In genomic region chr13:97432917-97433726, GRCh38 we compare ENCODE assay signal across 8 cellular contexts. TPM values are rescaled to one million over a fixed set of nuclear protein-coding genes. Genes with fewer than 3 reads are reported as not detected.
DNase-seq lines count a peak whose midpoint lies in the region; ATAC-seq and TF ChIP-seq lines count a peak whose summit lies in the region.

No MANE protein-coding gene starts in this region.

- H3K4me1 ChIP-seq in MM.1S (ENCODE audit: low read length) = peaks cover 26% of the 10 kb centered on the region; the same call in 1 of the 2 replicates

- peak; percentile 100 for DNase-seq in G401 (ENCODE audit: low spot score)
- peak; percentile 100 for DNase-seq in HCEC 1CT
- peak; percentile 100 for DNase-seq in MM.1S
- peak; percentile 100 for DNase-seq in SHP77 treated with DMSO at 0.1 percent for 48 hours (lab: John Stamatoyannopoulos, UW)
- DNase-seq in activated gamma-delta T cell treated with Interleukin-2 at 50 U/mL for 16 hours = peak; percentile 97
- peak; percentile 100 for DNase-seq in fibroblast of the conjunctiva (ENCODE audit: low read depth)
- DNase-seq in stimulated activated naive CD8-positive, alpha-beta T cell treated with anti-CD3 and anti-CD28 coated beads, Interleukin-15, Interleukin-2, amounts not matched to agents 100 U/mL and 50 U/mL, for 24 hours = peak; percentile 96

- peak overlapping the region; percentile 96 for H3K4me3 ChIP-seq in MM.1S (ENCODE audit: low read length)

- H3K36me3 ChIP-seq in MM.1S (replicated peaks; ENCODE audit: insufficient read depth, low read length) = no peaks in the 10 kb centered on the region

- ATAC-seq in stimulated activated naive CD8-positive, alpha-beta T cell treated with anti-CD3 and anti-CD28 coated beads, Interleukin-15, Interleukin-2, amounts not matched to agents 100 U/mL and 50 U/mL, for 24 hours = peak; percentile 86

- H4K20me1 ChIP-seq in MM.1S (ENCODE audit: insufficient read depth, low read length) = no peaks in the 10 kb centered on the region

- peak overlapping the region; percentile 99 for H3K9ac ChIP-seq in MM.1S (ENCODE audit: low read length)

- H2AFZ ChIP-seq in MM.1S (ENCODE audit: low read length) = peak overlapping the region; percentile 94

- H3K36me3 Mint-ChIP-seq in nephron (ENCODE audit: low read depth) = no peaks in the 10 kb centered on the region

- H3K4me2 ChIP-seq in MM.1S (ENCODE audit: low read depth, low read length) = peak overlapping the region; percentile 91

- in situ Hi-C loops in G401 (cut with HindIII; ENCODE audit: low sequenced_read_pairs) = no loop called here

- peaks cover 38% of the 10 kb centered on the region for H3K4me1 Mint-ChIP-seq in nephron

- TF ChIP-seq CTCF in MM.1S (IDR thresholded peaks at IDR 0.05; ENCODE audit: low read length) (no peak), nephron (IDR thresholded peaks at IDR 0.05; ENCODE audit: unreplicated experiment in 3 of 3) (no peak)

- peaks cover 37% of the 10 kb centered on the region for H3K79me2 ChIP-seq in MM.1S (ENCODE audit: low read length)

- H3K27me3 ChIP-seq in MM.1S (replicated peaks; ENCODE audit: insufficient read depth, low read length) = no peaks in the 10 kb centered on the region

- H3K27ac ChIP-seq in MM.1S (ENCODE audit: low read length) = peak overlapping the region; percentile 100

- peaks cover 16% of the 10 kb centered on the region for H3F3A ChIP-seq in MM.1S (ENCODE audit: insufficient read depth, low read length)

- peak overlapping the region; percentile 93 to 99 (median 98) for H3K27ac Mint-ChIP-seq in nephron

- H3K9me2 ChIP-seq in MM.1S (replicated peaks; ENCODE audit: insufficient read depth, low read length) = no peaks in the 10 kb centered on the region

- peak overlapping the region; percentile 93 to 96 (median 93) for H3K4me3 Mint-ChIP-seq in nephron

- no peaks in the 10 kb centered on the region for H3K9me3 ChIP-seq in MM.1S (replicated peaks; ENCODE audit: insufficient read depth, low read length)

- H3K9me3 Mint-ChIP-seq in nephron = no peaks in the 10 kb centered on the region

- H3K27me3 Mint-ChIP-seq in nephron (ENCODE audit: low read depth) = no peaks in the 10 kb centered on the region

RNA-seq across cellular contexts. Expression of gene RAP2A, which starts 0.8 kb away (rescaled TPM):
- total RNA-seq in G401 (2014; rRNA removed; shearing (Covaris generic)) = 17.2 and 22.5 TPM in 2 replicates

Comparison
In these comparisons a context has a peak if more than half of its experiments do, and no peak if none do; other contexts are left out.
1. Peak in every context shown above with its lines: DNase-seq, ATAC-seq, H3K4me3 ChIP-seq and H3K27ac ChIP-seq.